15 cellular contexts compared by ENCODE assay signal in the genomic region with DNA sequence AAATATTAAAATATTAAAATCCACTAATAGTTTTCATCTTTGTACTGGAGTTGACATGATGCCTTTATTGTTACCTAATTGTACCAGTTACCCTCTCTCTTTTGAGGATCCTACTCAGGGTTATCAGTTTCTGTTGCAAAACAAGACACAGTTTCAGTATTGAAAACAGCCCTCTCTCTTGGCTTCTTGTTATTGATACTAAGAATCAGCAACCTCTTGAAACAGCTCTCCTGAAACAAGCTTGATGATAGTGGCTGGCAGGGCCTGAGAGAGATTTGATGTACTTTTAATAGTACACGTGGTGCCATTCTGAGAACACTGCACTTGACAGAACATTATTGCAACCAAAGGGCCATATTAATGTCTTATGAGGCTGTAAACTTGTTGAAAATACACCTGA.
DNase-seq lines count a peak whose midpoint lies in the region; ATAC-seq and TF ChIP-seq lines count a peak whose summit lies in the region.
"Had no signal": no experiment of that assay in that cellular context is flagged by ENCODE, and none has a peak within 500 bp of the region (broad histone marks: within the 10 kb centered on the region; RNA-seq: fewer than 3 reads in every experiment).

No MANE protein-coding gene starts in this region.

- no peaks in the 10 kb centered on the region for H3K27me3 ChIP-seq in MM.1S (replicated peaks; ENCODE audit: insufficient read depth, low read length)

- H3K9me2 ChIP-seq in MM.1S (replicated peaks; ENCODE audit: insufficient read depth, low read length): no peaks in the 10 kb centered on the region

- H3K4me2 ChIP-seq in MM.1S (ENCODE audit: low read depth, low read length): peak overlapping the region; percentile 22; the same call in 1 of the 2 replicates
- H3K4me2 ChIP-seq: A549 had no signal

- no peak overlapping the region for H3K4me3 ChIP-seq in MM.1S (ENCODE audit: low read length)
- H3K4me3 ChIP-seq: A549 had no signal

- peak; percentile 69 for ATAC-seq in GM18868 (IDR thresholded peaks at IDR 0.05; ENCODE audit: unreplicated experiment)
- ATAC-seq in HG02798 (IDR thresholded peaks at IDR 0.05; ENCODE audit: poor library complexity, unreplicated experiment): peak; percentile 74
- ATAC-seq in GM21360 (IDR thresholded peaks at IDR 0.05; ENCODE audit: unreplicated experiment): no peak
- no peak for ATAC-seq in GM21515 (IDR thresholded peaks at IDR 0.05; ENCODE audit: unreplicated experiment)
- ATAC-seq: A549; CD8-positive, alpha-beta T cell; HepG2 had no signal

- peak; percentile 62 for DNase-seq in MM.1S
- no peak for DNase-seq in cerebellum (ENCODE audit: low spot score)
- DNase-seq: CD8-positive, alpha-beta T cell; COR-L47; DMS153; DMS79 treated with DMSO at 0.1 percent for 48 hours; EL; HCEC 1CT; HFFc6 had no signal

- H3K79me2 ChIP-seq in MM.1S (ENCODE audit: low read length): no peaks in the 10 kb centered on the region

- H3K9ac ChIP-seq in MM.1S (ENCODE audit: low read length): no peak overlapping the region

- H3K9me3 ChIP-seq in MM.1S (replicated peaks; ENCODE audit: insufficient read depth, low read length): no peaks in the 10 kb centered on the region
- H3K9me3 ChIP-seq: A549 had no signal

- H3K36me3 ChIP-seq in MM.1S (replicated peaks; ENCODE audit: insufficient read depth, low read length): no peaks in the 10 kb centered on the region

- no peaks in the 10 kb centered on the region for H4K20me1 ChIP-seq in MM.1S (ENCODE audit: insufficient read depth, low read length)

- no peak overlapping the region for H2AFZ ChIP-seq in MM.1S (ENCODE audit: low read length)

- H3F3A ChIP-seq in MM.1S (ENCODE audit: insufficient read depth, low read length): no peaks in the 10 kb centered on the region

- H3K27ac ChIP-seq in MM.1S (ENCODE audit: low read length): peak overlapping the region; percentile 14; the same call in 1 of the 2 replicates
- H3K27ac ChIP-seq: A549 had no signal

- TF ChIP-seq CTCF in MM.1S (IDR thresholded peaks at IDR 0.05; ENCODE audit: low read length): no peak

- H3K4me1 ChIP-seq in MM.1S (ENCODE audit: low read length): peaks cover 3% of the 10 kb centered on the region; the same call in 1 of the 2 replicates
- H3K4me1 ChIP-seq: A549 had no signal

Comparison
In these comparisons a context has a peak if more than half of its experiments do, and no peak if none do; other contexts are left out.
1. ATAC-seq: peak in GM18868 (single experiment) and HG02798 (single experiment); none in GM21360 (single experiment) and GM21515 (single experiment).